In genomic region chr7:133770863-133771492, GRCh38 we compare ENCODE assay signal across 14 cellular contexts.
DNase-seq lines count a peak whose midpoint lies in the region; ATAC-seq, FAIRE-seq and TF ChIP-seq lines count a peak whose summit lies in the region.
"Had no signal": no experiment of that assay in that cellular context is flagged by ENCODE, and none has a peak within 500 bp of the region (broad histone marks: within the 10 kb centered on the region; RNA-seq: fewer than 3 reads in every experiment).

No MANE protein-coding gene starts in this region.

- no peak for TF ChIP-seq EP300 in K562 (IDR thresholded peaks at IDR 0.05; ENCODE audit: low read length)

- no peak overlapping the region for H3K9ac ChIP-seq in K562 (ENCODE audit: insufficient read depth in 1 of 2, low read depth in 2 of 2, low read length in 2 of 2)

- no peak overlapping the region for H3K4me3 Mint-ChIP-seq in naive thymus-derived CD4-positive, alpha-beta T cell
- H3K4me3 Mint-ChIP-seq: activated CD8-positive, alpha-beta T cell treated with anti-CD3 and anti-CD28 coated beads, Interleukin-2, amount 10 ng/mL, durations not matched to agents 7 days and 5 days; CD4-positive, alpha-beta memory T cell had no signal

- peaks cover 0 to 23% (median 12%) of the 10 kb centered on the region in 5 donors for H3K36me3 Mint-ChIP-seq in naive thymus-derived CD4-positive, alpha-beta T cell

- H3K9me3 ChIP-seq in HEK293 (ENCODE audit: control insufficient read depth, insufficient read depth, low read depth, low read length) = no peaks in the 10 kb centered on the region
- no peaks in the 10 kb centered on the region for H3K9me3 ChIP-seq in K562 (replicated peaks; ENCODE audit: control insufficient read depth, insufficient read depth, low read depth, low read length)
- no peaks in the 10 kb centered on the region for H3K9me3 ChIP-seq in naive thymus-derived CD4-positive, alpha-beta T cell (ENCODE audit: control insufficient read depth in 2 of 3, low read length in 3 of 3)
- H3K9me3 ChIP-seq: lower lobe of right lung, vagina had no signal

- CTCF ChIA-PET in HEK293 (lab: Yijun Ruan, JAX) (interaction anchor here (0.6 kb wide), 1 partner anchor 913 kb away, joined by 3 read pairs; no protein-coding TSS in a partner anchor), K562 (lab: Yijun Ruan, JAX; ENCODE audit: low intra/inter-chr PET ratio) (no interaction called here)
- CTCF ChIA-PET in naive thymus-derived CD4-positive, alpha-beta T cell (lab: Charles Lee) = no interaction called here

- H3K4me1 ChIP-seq in HEK293 (ENCODE audit: control insufficient read depth, insufficient read depth, low read length) (no peaks in the 10 kb centered on the region), K562 (replicated peaks in 1 of 2; ENCODE audit: control insufficient read depth in 2 of 2, insufficient read depth in 2 of 2, low read length in 2 of 2) (no peaks in the 10 kb centered on the region)
- no peaks in the 10 kb centered on the region for H3K4me1 ChIP-seq in naive thymus-derived CD4-positive, alpha-beta T cell (ENCODE audit: control insufficient read depth in 2 of 2, insufficient read depth in 2 of 2, low read length in 2 of 2)
- H3K4me1 ChIP-seq: lower lobe of right lung had no signal

- TF ChIP-seq CTCF in HEK293 (tag by site-specific recombination; IDR thresholded peaks at IDR 0.05) (no peak), K562 (IDR thresholded peaks at IDR 0.05 in 2 of 3, conservative IDR thresholded peaks at IDR 0.05 in 1 of 3; ENCODE audit: insufficient read depth in 2 of 3, low read depth in 1 of 3, low read length in 3 of 3) (no peak)

- H3K27ac ChIP-seq in HEK293 (ENCODE audit: extremely low read depth, low read depth, low read length) (no peak overlapping the region), K562 (ENCODE audit: extremely low read depth, low read depth, low read length) (no peak overlapping the region)
- H3K27ac ChIP-seq in naive thymus-derived CD4-positive, alpha-beta T cell (ENCODE audit: low read depth, low read length) = no peak overlapping the region
- H3K27ac ChIP-seq: lower lobe of right lung, vagina had no signal

- peak; percentile 14 for DNase-seq in AG08396 (ENCODE audit: low spot score)
- DNase-seq in K562 (ENCODE audit: extremely low read depth in 1 of 4, low spot score in 3 of 4) = no peak
- peak; percentile 89 for DNase-seq in kidney glomerular epithelial cell (lab: John Stamatoyannopoulos, UW)
- DNase-seq in naive thymus-derived CD4-positive, alpha-beta T cell = no peak
- no peak for DNase-seq in OCI-M1 (lab: John Stamatoyannopoulos, UW)
- DNase-seq: activated CD8-positive, alpha-beta T cell treated with anti-CD3 and anti-CD28 coated beads, Interleukin-2, amount 10 ng/mL, durations not matched to agents 7 days and 5 days; CD4-positive, alpha-beta memory T cell; lower lobe of right lung; NCI-H526 treated with DMSO at 0.1 percent for 48 hours; right cardiac atrium had no signal

- no peaks in the 10 kb centered on the region for H3K27me3 Mint-ChIP-seq in naive thymus-derived CD4-positive, alpha-beta T cell
- H3K27me3 Mint-ChIP-seq: CD4-positive, alpha-beta memory T cell had no signal

- H3K9me3 Mint-ChIP-seq in naive thymus-derived CD4-positive, alpha-beta T cell = no peaks in the 10 kb centered on the region
- H3K9me3 Mint-ChIP-seq: CD4-positive, alpha-beta memory T cell had no signal

- H3K79me2 ChIP-seq in K562 (ENCODE audit: control insufficient read depth, insufficient read depth, low read length) = no peaks in the 10 kb centered on the region

- H3K27me3 ChIP-seq in K562 (ENCODE audit: control insufficient read depth in 2 of 2, insufficient read depth in 2 of 2, low read length in 2 of 2) = no peaks in the 10 kb centered on the region
- H3K27me3 ChIP-seq in naive thymus-derived CD4-positive, alpha-beta T cell (ENCODE audit: control insufficient read depth in 2 of 2, insufficient read depth in 2 of 2, low read length in 2 of 2) = no peaks in the 10 kb centered on the region
- H3K27me3 ChIP-seq: vagina had no signal

- H3K4me3 ChIP-seq in HEK293 (ENCODE audit: low read depth, low read length) (no peak overlapping the region), K562 (no peak overlapping the region)
- no peak overlapping the region for H3K4me3 ChIP-seq in naive thymus-derived CD4-positive, alpha-beta T cell (ENCODE audit: low read length)
- H3K4me3 ChIP-seq: lower lobe of right lung, vagina had no signal

- TF ChIP-seq RAD21 in K562 (CRISPR knock-in tag; conservative IDR thresholded peaks at IDR 0.05 in 1 of 2, IDR thresholded peaks at IDR 0.05 in 1 of 2) = no peak

- H3K4me1 Mint-ChIP-seq in naive thymus-derived CD4-positive, alpha-beta T cell = no peaks in the 10 kb centered on the region
- H3K4me1 Mint-ChIP-seq: CD4-positive, alpha-beta memory T cell had no signal

- no peak overlapping the region for H2AFZ ChIP-seq in K562 (ENCODE audit: low read depth, low read length)

- H3K4me2 ChIP-seq in K562 (ENCODE audit: insufficient read depth, low read length) = no peak overlapping the region

- intact Hi-C loops in K562 (cut with micrococcal nuclease) = no loop called here
- intact Hi-C loops in naive thymus-derived CD4-positive, alpha-beta T cell (cut with micrococcal nuclease) = no loop called here

- no peak for FAIRE-seq in K562 (lab: Jason Lieb, UNC)

- in situ Hi-C loops in K562 (cut with MboI) = no loop called here

- BruUV-seq in K562 (replicated peaks; lab: Mats Ljungman, UMichigan) = no TSS peak

- H3K27ac Mint-ChIP-seq in naive thymus-derived CD4-positive, alpha-beta T cell = no peak overlapping the region
- H3K27ac Mint-ChIP-seq: activated CD8-positive, alpha-beta T cell treated with anti-CD3 and anti-CD28 coated beads, Interleukin-2, amount 10 ng/mL, durations not matched to agents 7 days and 5 days; CD4-positive, alpha-beta memory T cell had no signal

- POLR2A ChIA-PET in HEK293 (lab: Yijun Ruan, JAX) (no interaction called here), K562 (lab: Yijun Ruan, JAX) (no interaction called here)
- POLR2A ChIA-PET in naive thymus-derived CD4-positive, alpha-beta T cell (lab: Charles Lee) = no interaction called here

- no peak for ATAC-seq in K562
- ATAC-seq in HG03039 (IDR thresholded peaks at IDR 0.05; ENCODE audit: unreplicated experiment) = no peak
- no peak for ATAC-seq in naive thymus-derived CD4-positive, alpha-beta T cell
- no peak for ATAC-seq in HG02840 (IDR thresholded peaks at IDR 0.05; ENCODE audit: low FRiP score, unreplicated experiment)
- ATAC-seq: activated CD8-positive, alpha-beta T cell treated with anti-CD3 and anti-CD28 coated beads, Interleukin-2, amount 10 ng/mL, durations not matched to agents 7 days and 5 days; lower lobe of right lung; right cardiac atrium had no signal

- TF ChIP-seq POLR2A in K562 (conservative IDR thresholded peaks at IDR 0.05) = no peak

- H4K20me1 ChIP-seq in K562 (replicated peaks; ENCODE audit: control insufficient read depth, insufficient read depth, low read length) = no peaks in the 10 kb centered on the region

- no peaks in the 10 kb centered on the region for H3K36me3 ChIP-seq in HEK293 (ENCODE audit: control insufficient read depth in 2 of 2, insufficient read depth in 1 of 2, low read length in 2 of 2)
- H3K36me3 ChIP-seq in K562 (ENCODE audit: control insufficient read depth, insufficient read depth, low read length) = no peaks in the 10 kb centered on the region
- H3K36me3 ChIP-seq in naive thymus-derived CD4-positive, alpha-beta T cell (ENCODE audit: control insufficient read depth in 2 of 3, insufficient read depth in 3 of 3, low read length in 3 of 3) = no peaks in the 10 kb centered on the region
- H3K36me3 ChIP-seq: lower lobe of right lung, vagina had no signal

- no peaks in the 10 kb centered on the region for H3K9me1 ChIP-seq in K562 (ENCODE audit: control insufficient read depth, insufficient read depth, low read length)

TF ChIP-seq in HEK293, 187 proteins besides CTCF, POLR2A, EP300 and RAD21 (continues in another document):
- peak; percentile 29; the same call in 1 of the 2 replicates for TF ChIP-seq ZNF660 (tag by site-specific recombination; IDR thresholded peaks at IDR 0.05)

TF ChIP-seq in K562, 482 proteins besides CTCF, POLR2A, EP300 and RAD21 (continues in another document):
- TF ChIP-seq ZNF778 (CRISPR knock-in tag; IDR thresholded peaks at IDR 0.05) (no peak), JUNB (CRISPR knock-in tag; conservative IDR thresholded peaks at IDR 0.05) (0 out of 2 replicates have a peak, but pooled peaks have one; percentile 37), KLF6 (CRISPR knock-in tag; IDR thresholded peaks at IDR 0.05; ENCODE audit: borderline replicate concordance) (no peak), CEBPG (CRISPR knock-in tag; IDR thresholded peaks at IDR 0.05) (no peak), CEBPG (tag; conservative IDR thresholded peaks at IDR 0.05 in 1 of 2, IDR thresholded peaks at IDR 0.05 in 1 of 2) (peak in 1 of 2 experiments; percentile 31; a peak in 1 of 4 replicates), NKRF (IDR thresholded peaks at IDR 0.05; ENCODE audit: borderline replicate concordance) (no peak), TBL1XR1 (IDR thresholded peaks at IDR 0.05; ENCODE audit: low read length in 2 of 2) (no peak), KLF1 (tag; IDR thresholded peaks at IDR 0.05) (no peak), GTF2A2 (tag; IDR thresholded peaks at IDR 0.05) (no peak), ZNF212 (CRISPR knock-in tag; IDR thresholded peaks at IDR 0.05) (no peak), NFE2 (IDR thresholded peaks at IDR 0.05; ENCODE audit: low read depth) (0 out of 2 replicates have a peak, but pooled peaks have one; percentile 11), FOSL1 (tag; conservative IDR thresholded peaks at IDR 0.05) (0 out of 2 replicates have a peak, but pooled peaks have one; percentile 26), JUND (IDR thresholded peaks at IDR 0.05; ENCODE audit: borderline replicate concordance, low read depth, low read length) (peak; percentile 37; the same call in 1 of the 2 replicates), JUND (tag; IDR thresholded peaks at IDR 0.05; ENCODE audit: borderline replicate concordance, low read depth, low read length) (peak; percentile 39; the same call in 1 of the 3 replicates), CBX5 (IDR thresholded peaks at IDR 0.05; ENCODE audit: borderline replicate concordance, low read depth) (no peak)

Comparison
In these comparisons a context has a peak if more than half of its experiments do, and no peak if none do; other contexts are left out.
1. DNase-seq: peak in AG08396 (single experiment) and kidney glomerular epithelial cell (single experiment); none in K562 (0 of 4), naive thymus-derived CD4-positive, alpha-beta T cell (0 of 9) and OCI-M1 (single experiment).